Comparison of ENCODE assay signal across 8 cellular contexts in the genomic region with DNA sequence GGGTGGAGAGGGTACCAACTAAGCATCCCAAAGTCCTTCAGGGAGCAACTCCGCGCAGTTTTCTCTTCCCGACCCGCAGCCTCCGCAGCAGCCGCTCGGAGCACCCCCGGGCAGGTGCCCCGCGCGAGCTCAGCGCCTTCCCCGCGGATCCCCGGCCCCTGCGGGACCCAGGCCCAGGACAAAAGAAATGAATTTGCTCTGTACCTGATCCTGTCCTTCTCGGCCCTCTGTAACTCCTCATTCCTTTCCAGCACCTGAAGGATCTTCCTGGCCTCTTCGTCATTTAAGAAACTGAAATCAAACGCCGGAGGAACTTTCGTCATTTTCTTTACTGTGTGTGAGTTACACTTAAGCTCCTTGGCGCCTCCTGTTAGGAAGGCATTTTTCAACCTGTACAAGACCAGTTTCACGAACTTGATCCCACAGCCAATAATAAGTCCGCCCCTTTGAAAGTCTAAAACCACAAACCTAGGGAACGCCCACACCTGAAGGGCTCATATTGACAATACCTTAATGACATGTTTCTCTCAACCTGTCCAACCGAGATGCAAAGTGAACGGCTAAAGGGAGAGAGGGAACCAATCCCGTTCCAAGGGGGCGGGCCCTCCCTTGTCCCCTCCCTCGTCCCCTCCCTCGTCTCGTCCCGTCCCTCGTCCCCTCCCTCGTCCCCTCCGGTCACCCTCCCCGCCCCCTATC. TPM values are rescaled to one million over a fixed set of nuclear protein-coding genes. Genes with fewer than 3 reads are reported as not detected.
A peak's percentile ranks its signal among the peaks of the same experiment; 100 is the strongest.
DNase-seq lines count a peak whose midpoint lies in the region; ATAC-seq, FAIRE-seq and TF ChIP-seq lines count a peak whose summit lies in the region.

Gene EXPH5 (minus strand): TSS at position 555 of the 696 bp plus-strand sequence. CDS start 232 bp downstream, at position 323.

- H3K27ac ChIP-seq in ACC112 (ENCODE audit: low read depth, low read length), result no peak within 1 kb of the TSS
- H3K27ac ChIP-seq in caudate nucleus (ENCODE audit: low read depth, low read length), result peak within 1 kb of the TSS; percentile 48
- H3K27ac ChIP-seq in small intestine (ENCODE audit: low read depth in 1 of 2, low read length in 1 of 2), result peak within 1 kb of the TSS; percentile 42 to 57

- CTCF ChIA-PET in WTC11 (lab: Charles Lee), result interaction anchor here (0.8 to 0.9 kb wide), 2 partner anchors 9 to 49 kb away, joined by 3 read pairs; no protein-coding TSS in a partner anchor

- no peaks in the 10 kb centered on the region; the same call in 1 of the 2 replicates for H3K36me3 Mint-ChIP-seq in WTC11

- peak within 1 kb of the TSS; percentile 95 for H2AFZ ChIP-seq in ACC112 (ENCODE audit: low read length, unreplicated experiment)

- H3K4me1 ChIP-seq in ACC112 (ENCODE audit: control insufficient read depth, insufficient read depth, low read length, unreplicated experiment), result peaks cover 4% of the 10 kb centered on the region
- no peaks in the 10 kb centered on the region for H3K4me1 ChIP-seq in small intestine (ENCODE audit: control insufficient read depth in 2 of 2, insufficient read depth in 1 of 2, low read depth in 1 of 2, low read length in 1 of 2)

- FAIRE-seq in small intestine (lab: Jason Lieb, UNC), result no peak

- no peaks in the 10 kb centered on the region for H3K36me3 ChIP-seq in ACC112 (ENCODE audit: insufficient read depth, low read length)
- H3K36me3 ChIP-seq in small intestine (ENCODE audit: control insufficient read depth in 2 of 2, insufficient read depth in 2 of 2, low read length in 2 of 2), result no peaks in the 10 kb centered on the region

- POLR2A ChIA-PET in WTC11 (lab: Charles Lee), result no interaction called here

- ATAC-seq in GM18870 (IDR thresholded peaks at IDR 0.05; ENCODE audit: unreplicated experiment) (peak; percentile 98), HG03135 (IDR thresholded peaks at IDR 0.05; ENCODE audit: unreplicated experiment) (peak; percentile 81), WTC11 (peak; percentile 97)

- peak within 1 kb of the TSS; percentile 94 for H3K4me3 ChIP-seq in ACC112 (ENCODE audit: low read depth, low read length)
- H3K4me3 ChIP-seq in small intestine (ENCODE audit: low read depth in 1 of 2, low read length in 2 of 2), result peak within 1 kb of the TSS; percentile 52 to 65

- H3K4me3 Mint-ChIP-seq in WTC11, result peak within 1 kb of the TSS; percentile 94

- H3K27ac Mint-ChIP-seq in WTC11, result peak within 1 kb of the TSS; percentile 96

- no peaks in the 10 kb centered on the region for H3K9me3 Mint-ChIP-seq in WTC11

- H3K9me3 ChIP-seq in small intestine (ENCODE audit: control insufficient read depth, low read depth), result no peaks in the 10 kb centered on the region

- no peaks in the 10 kb centered on the region for H3K79me2 ChIP-seq in ACC112 (ENCODE audit: control insufficient read depth, insufficient read depth, low read length, unreplicated experiment)

- peaks cover 17% of the 10 kb centered on the region for H3K27me3 Mint-ChIP-seq in WTC11 (ENCODE audit: low read depth)

- peaks cover 36% of the 10 kb centered on the region for H3K4me1 Mint-ChIP-seq in WTC11

- TF ChIP-seq CTCF in WTC11 (IDR thresholded peaks at IDR 0.05), result no peak

- DNase-seq in NCI-H2171 (lab: John Stamatoyannopoulos, UW) (peak; percentile 90), WTC11 (ENCODE audit: low spot score) (peak; percentile 98), caudate nucleus (lab: John Stamatoyannopoulos, UW) (peak in 58 of 61 donors; percentile 12 to 93 (median 56)), iPS-NIHi7 (ENCODE audit: extremely low spot score) (peak; percentile 95), small intestine (peak; percentile 99)

- H3K27me3 ChIP-seq in ACC112 (ENCODE audit: insufficient read depth, low read length) (peaks cover 37% of the 10 kb centered on the region), small intestine (ENCODE audit: control insufficient read depth in 2 of 2, insufficient read depth in 2 of 2, low read length in 2 of 2) (no peaks in the 10 kb centered on the region)

- 0 to 1% (median 1%) methylated on average over 32 to 37 of the region's 37 CpGs for WGBS in small intestine, 3 donors

TF ChIP-seq in WTC11, 78 proteins besides CTCF, POLR2A, EP300 and RAD21:
- TF ChIP-seq, protein P1, sequence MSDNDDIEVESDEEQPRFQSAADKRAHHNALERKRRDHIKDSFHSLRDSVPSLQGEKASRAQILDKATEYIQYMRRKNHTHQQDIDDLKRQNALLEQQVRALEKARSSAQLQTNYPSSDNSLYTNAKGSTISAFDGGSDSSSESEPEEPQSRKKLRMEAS (CRISPR knock-in tag; IDR thresholded peaks at IDR 0.05), result 0 out of 2 replicates have a peak, but pooled peaks have one; percentile 8
- TF ChIP-seq FOXK1 (CRISPR knock-in tag; IDR thresholded peaks at IDR 0.05), result peak; percentile 87
- TF ChIP-seq ARID4B (CRISPR knock-in tag; IDR thresholded peaks at IDR 0.05; ENCODE audit: borderline replicate concordance), result peak; percentile 16; the same call in 1 of the 2 replicates
- peak; percentile 70 for TF ChIP-seq NFYB (CRISPR knock-in tag; conservative IDR thresholded peaks at IDR 0.05; ENCODE audit: low read depth)
- TF ChIP-seq, protein P2, sequence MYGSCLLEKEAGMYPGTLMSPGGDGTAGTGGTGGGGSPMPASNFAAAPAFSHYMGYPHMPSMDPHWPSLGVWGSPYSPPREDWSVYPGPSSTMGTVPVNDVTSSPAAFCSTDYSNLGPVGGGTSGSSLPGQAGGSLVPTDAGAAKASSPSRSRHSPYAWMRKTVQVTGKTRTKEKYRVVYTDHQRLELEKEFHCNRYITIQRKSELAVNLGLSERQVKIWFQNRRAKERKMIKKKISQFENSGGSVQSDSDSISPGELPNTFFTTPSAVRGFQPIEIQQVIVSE (CRISPR knock-in tag; IDR thresholded peaks at IDR 0.05; ENCODE audit: borderline replicate concordance), result no peak
- TF ChIP-seq SMAD3 (CRISPR knock-in tag; IDR thresholded peaks at IDR 0.05; ENCODE audit: borderline replicate concordance), result no peak
- peak; percentile 63 for TF ChIP-seq SP1 (CRISPR knock-in tag; conservative IDR thresholded peaks at IDR 0.05)
- peak; percentile 86 for TF ChIP-seq ZNF263 (CRISPR knock-in tag; IDR thresholded peaks at IDR 0.05; ENCODE audit: low read depth)

RNA-seq across cellular contexts. Expression of gene EXPH5, which starts in this region (rescaled TPM):
- total RNA-seq in WTC11 (2021), result 8.1 to 11.2 TPM (median 9.2 TPM) in 3 replicates
- under 1 TPM; 0.22 to 0.94 (median 0.27) TPM for polyA plus RNA-seq in small intestine

Comparison
In these comparisons a context has a peak if more than half of its experiments do, and no peak if none do; other contexts are left out.
1. Peak in DNase-seq, H3K4me3 ChIP-seq and H3K27ac ChIP-seq in small intestine; RNA of the gene not detected or under 1 TPM.